1 cellular context compared by ENCODE assay signal in the genomic region with DNA sequence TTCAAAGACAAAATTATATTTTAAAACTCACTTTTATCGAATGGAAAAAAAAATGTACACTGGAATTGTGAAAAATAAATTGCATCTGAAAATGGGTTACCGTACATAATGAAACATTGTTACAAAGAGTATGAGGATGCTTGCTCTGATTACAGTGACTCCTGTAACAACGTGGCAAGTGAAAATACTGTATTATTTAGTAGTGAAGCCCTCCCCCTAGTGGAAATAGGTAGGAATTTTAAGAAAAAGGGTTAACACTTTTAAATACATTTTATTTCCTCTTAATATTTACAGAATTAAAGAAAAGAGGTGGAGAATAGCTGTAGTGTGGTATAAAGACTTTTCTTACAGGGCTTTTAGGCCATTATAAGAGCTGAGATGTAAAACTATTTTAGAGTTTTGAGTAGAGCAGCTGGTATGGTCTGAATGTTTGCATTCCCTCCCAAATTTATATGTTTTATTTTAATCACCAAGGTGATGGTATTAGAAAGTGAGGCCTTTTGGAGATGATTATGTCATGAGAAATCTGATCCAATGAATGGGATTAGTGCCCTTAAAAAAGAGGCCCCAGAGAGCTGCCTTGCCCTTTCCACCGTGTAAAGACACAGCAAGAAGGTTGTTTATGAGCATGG.
TF ChIP-seq lines count a peak whose summit lies in the region.

No MANE protein-coding gene starts in this region.

TF ChIP-seq in SK-N-SH, 30 proteins besides CTCF, POLR2A, EP300 and RAD21 (continued from another document):
- TF ChIP-seq, protein P1, sequence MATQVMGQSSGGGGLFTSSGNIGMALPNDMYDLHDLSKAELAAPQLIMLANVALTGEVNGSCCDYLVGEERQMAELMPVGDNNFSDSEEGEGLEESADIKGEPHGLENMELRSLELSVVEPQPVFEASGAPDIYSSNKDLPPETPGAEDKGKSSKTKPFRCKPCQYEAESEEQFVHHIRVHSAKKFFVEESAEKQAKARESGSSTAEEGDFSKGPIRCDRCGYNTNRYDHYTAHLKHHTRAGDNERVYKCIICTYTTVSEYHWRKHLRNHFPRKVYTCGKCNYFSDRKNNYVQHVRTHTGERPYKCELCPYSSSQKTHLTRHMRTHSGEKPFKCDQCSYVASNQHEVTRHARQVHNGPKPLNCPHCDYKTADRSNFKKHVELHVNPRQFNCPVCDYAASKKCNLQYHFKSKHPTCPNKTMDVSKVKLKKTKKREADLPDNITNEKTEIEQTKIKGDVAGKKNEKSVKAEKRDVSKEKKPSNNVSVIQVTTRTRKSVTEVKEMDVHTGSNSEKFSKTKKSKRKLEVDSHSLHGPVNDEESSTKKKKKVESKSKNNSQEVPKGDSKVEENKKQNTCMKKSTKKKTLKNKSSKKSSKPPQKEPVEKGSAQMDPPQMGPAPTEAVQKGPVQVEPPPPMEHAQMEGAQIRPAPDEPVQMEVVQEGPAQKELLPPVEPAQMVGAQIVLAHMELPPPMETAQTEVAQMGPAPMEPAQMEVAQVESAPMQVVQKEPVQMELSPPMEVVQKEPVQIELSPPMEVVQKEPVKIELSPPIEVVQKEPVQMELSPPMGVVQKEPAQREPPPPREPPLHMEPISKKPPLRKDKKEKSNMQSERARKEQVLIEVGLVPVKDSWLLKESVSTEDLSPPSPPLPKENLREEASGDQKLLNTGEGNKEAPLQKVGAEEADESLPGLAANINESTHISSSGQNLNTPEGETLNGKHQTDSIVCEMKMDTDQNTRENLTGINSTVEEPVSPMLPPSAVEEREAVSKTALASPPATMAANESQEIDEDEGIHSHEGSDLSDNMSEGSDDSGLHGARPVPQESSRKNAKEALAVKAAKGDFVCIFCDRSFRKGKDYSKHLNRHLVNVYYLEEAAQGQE (IDR thresholded peaks at IDR 0.05; ENCODE audit: low read depth, low read length) = no peak
- TF ChIP-seq ZBTB33 (IDR thresholded peaks at IDR 0.05; ENCODE audit: borderline replicate concordance, low read depth) (no peak), GABPA (IDR thresholded peaks at IDR 0.05; ENCODE audit: low read depth) (no peak), RXRA (IDR thresholded peaks at IDR 0.05; ENCODE audit: borderline replicate concordance, low read depth) (no peak), SMC3 (IDR thresholded peaks at IDR 0.05; ENCODE audit: low read depth, low read length) (peak; percentile 65), TEAD4 (IDR thresholded peaks at IDR 0.05; ENCODE audit: borderline replicate concordance, insufficient read depth) (no peak), FOXM1 (IDR thresholded peaks at IDR 0.05; ENCODE audit: low read depth) (no peak)
